21 cellular contexts compared by ENCODE assay signal in genomic region chr1:43546388-43547100, GRCh38. TPM values are rescaled to one million over a fixed set of nuclear protein-coding genes. Genes with fewer than 3 reads are reported as not detected.
DNase-seq lines count a peak whose midpoint lies in the region; ATAC-seq and TF ChIP-seq lines count a peak whose summit lies in the region.
"Had no signal": no experiment of that assay in that cellular context is flagged by ENCODE, and none has a peak within 500 bp of the region (broad histone marks: within the 10 kb centered on the region; RNA-seq: fewer than 3 reads in every experiment).

No MANE protein-coding gene starts in this region.

- intact Hi-C loops in colonic mucosa (cut with DNase I) (no loop called here), right lobe of liver (cut with DNase I) (no loop called here)

- H3F3A ChIP-seq in GM23338 (replicated peaks; ENCODE audit: low read depth): peaks cover 8% of the 10 kb centered on the region

- H3K4me1 ChIP-seq in GM23338 (ENCODE audit: insufficient read depth): peaks cover 60% of the 10 kb centered on the region
- H3K4me1 ChIP-seq in colonic mucosa: peaks cover 21% of the 10 kb centered on the region
- peaks cover 2 to 95% (median 50%) of the 10 kb centered on the region in 4 donors for H3K4me1 ChIP-seq in right lobe of liver

- H3K9me3 ChIP-seq in colonic mucosa (no peaks in the 10 kb centered on the region), right lobe of liver (no peaks in the 10 kb centered on the region)

- ATAC-seq in GM23338 (no peak), right lobe of liver (no peak)
- ATAC-seq: activated CD8-positive, alpha-beta T cell treated with anti-CD3 and anti-CD28 coated beads for 36 hours; effector memory CD8-positive, alpha-beta T cell; stimulated activated memory B cell treated with anti-CD40 and anti-IgM and Interleukin-4, amounts not matched to agents 10 μg/mL and 1 μg/mL and 100 μg/mL, for 72 hours; T-helper 17 cell had no signal

- peak overlapping the region; percentile 35; the same call in 1 of the 2 replicates for H3K4me3 ChIP-seq in GM23338
- H3K4me3 ChIP-seq in colonic mucosa: no peak overlapping the region
- no peak overlapping the region for H3K4me3 ChIP-seq in right lobe of liver
- H3K4me3 ChIP-seq in skin epidermis: no peak overlapping the region
- H3K4me3 ChIP-seq: cardiac muscle cell had no signal

- no peaks in the 10 kb centered on the region; the same call in 2 of the 3 replicates for H3K9me3 Mint-ChIP-seq in GM23338
- H3K9me3 Mint-ChIP-seq: activated CD8-positive, alpha-beta T cell treated with anti-CD3 and anti-CD28 coated beads for 36 hours; activated naive CD8-positive, alpha-beta T cell treated with anti-CD3 and anti-CD28 coated beads, Interleukin-2, amount 10 ng/mL, durations not matched to agents 7 days and 5 days; CD4-positive, alpha-beta memory T cell; effector memory CD8-positive, alpha-beta T cell; stimulated activated memory B cell treated with anti-CD40 and anti-IgM and Interleukin-4, amounts not matched to agents 10 μg/mL and 1 μg/mL and 100 μg/mL, for 72 hours had no signal

- peak overlapping the region; percentile 66; the same call in 1 of the 3 replicates for H3K4me3 Mint-ChIP-seq in GM23338
- H3K4me3 Mint-ChIP-seq: activated CD8-positive, alpha-beta T cell treated with anti-CD3 and anti-CD28 coated beads for 36 hours; activated naive CD8-positive, alpha-beta T cell treated with anti-CD3 and anti-CD28 coated beads, Interleukin-2, amount 10 ng/mL, durations not matched to agents 7 days and 5 days; CD4-positive, alpha-beta memory T cell; effector memory CD8-positive, alpha-beta T cell; stimulated activated memory B cell treated with anti-CD40 and anti-IgM and Interleukin-4, amounts not matched to agents 10 μg/mL and 1 μg/mL and 100 μg/mL, for 72 hours; T-helper 17 cell had no signal

- peaks cover 50% of the 10 kb centered on the region for H3K79me2 ChIP-seq in GM23338 (replicated peaks; ENCODE audit: insufficient read depth)

- peak overlapping the region; percentile 72 for H3K4me2 ChIP-seq in GM23338

- peak overlapping the region in 1 of 2 donors; percentile 86 for H3K9ac ChIP-seq in colonic mucosa (ENCODE audit: low read depth in 2 of 2, low read length in 2 of 2)

- peak overlapping the region; percentile 97 for H3K27ac Mint-ChIP-seq in GM23338
- H3K27ac Mint-ChIP-seq: activated CD8-positive, alpha-beta T cell treated with anti-CD3 and anti-CD28 coated beads for 36 hours; activated naive CD8-positive, alpha-beta T cell treated with anti-CD3 and anti-CD28 coated beads, Interleukin-2, amount 10 ng/mL, durations not matched to agents 7 days and 5 days; CD4-positive, alpha-beta memory T cell; effector memory CD8-positive, alpha-beta T cell; stimulated activated memory B cell treated with anti-CD40 and anti-IgM and Interleukin-4, amounts not matched to agents 10 μg/mL and 1 μg/mL and 100 μg/mL, for 72 hours; T-helper 17 cell had no signal

- H4K20me1 ChIP-seq in GM23338 (replicated peaks; ENCODE audit: insufficient read depth): peaks cover 13% of the 10 kb centered on the region

- no peaks in the 10 kb centered on the region for H3K9me2 ChIP-seq in GM23338 (ENCODE audit: insufficient read depth)

- TF ChIP-seq POLR2A in right lobe of liver (IDR thresholded peaks at IDR 0.05): no peak

- no peak overlapping the region for H3K27ac ChIP-seq in GM23338 (ENCODE audit: low read depth)
- H3K27ac ChIP-seq in colonic mucosa: peak overlapping the region; percentile 50
- H3K27ac ChIP-seq in right lobe of liver: peak overlapping the region; percentile 71 to 80 (median 74)
- peak overlapping the region in 11 of 21 experiments; percentile 9 to 88 (median 70) for H3K27ac ChIP-seq in skin epidermis
- H3K27ac ChIP-seq: cardiac muscle cell, WERI-Rb-1 had no signal

- H3K27me3 Mint-ChIP-seq in GM23338 (ENCODE audit: insufficient read depth, low read depth, poor library complexity): peaks cover 19% of the 10 kb centered on the region

- peaks cover 72% of the 10 kb centered on the region for H3K4me1 Mint-ChIP-seq in GM23338

- peaks cover 28% of the 10 kb centered on the region for H3K36me3 Mint-ChIP-seq in GM23338 (ENCODE audit: low read depth)
- H3K36me3 Mint-ChIP-seq: activated naive CD8-positive, alpha-beta T cell treated with anti-CD3 and anti-CD28 coated beads, Interleukin-2, amount 10 ng/mL, durations not matched to agents 7 days and 5 days; CD4-positive, alpha-beta memory T cell; stimulated activated memory B cell treated with anti-CD40 and anti-IgM and Interleukin-4, amounts not matched to agents 10 μg/mL and 1 μg/mL and 100 μg/mL, for 72 hours had no signal

- H3K36me3 ChIP-seq in GM23338 (ENCODE audit: insufficient read depth) (no peaks in the 10 kb centered on the region; the same call in 1 of the 2 replicates), colonic mucosa (no peaks in the 10 kb centered on the region), right lobe of liver (no peaks in the 10 kb centered on the region)
- H3K36me3 ChIP-seq: cardiac muscle cell had no signal

- DNase-seq in GM23338 (ENCODE audit: low spot score): no peak
- no peak for DNase-seq in colonic mucosa
- DNase-seq in right lobe of liver: no peak
- no peak for DNase-seq in NCI-H2029 treated with DMSO at 0.1 percent for 48 hours (lab: John Stamatoyannopoulos, UW)
- DNase-seq in cerebellar cortex (ENCODE audit: low spot score): no peak
- DNase-seq in occipital lobe (lab: John Stamatoyannopoulos, UW): no peak
- DNase-seq in NCI-H524 treated with DMSO at 0.1 percent for 48 hours (lab: John Stamatoyannopoulos, UW): no peak
- DNase-seq: activated CD8-positive, alpha-beta T cell treated with anti-CD3 and anti-CD28 coated beads for 36 hours; activated naive CD8-positive, alpha-beta T cell treated with anti-CD3 and anti-CD28 coated beads, Interleukin-2, amount 10 ng/mL, durations not matched to agents 7 days and 5 days; activated T-cell treated with anti-CD3 and anti-CD28 coated beads, Interleukin-2, amount 50 U/mL, for 48 hours; CD4-positive, alpha-beta memory T cell; effector memory CD8-positive, alpha-beta T cell; HCEC 1CT; NCI-H1417 treated with DMSO at 0.1 percent for 48 hours; SIG-M5; stimulated activated CD4-positive, alpha-beta T cell treated with anti-CD3 and anti-CD28 coated beads, Interleukin-12 subunit alpha, Interleukin-12 subunit beta, amount 100 ng/mL, for 4 hours; T-helper 17 cell had no signal

- WGBS in right lobe of liver (ENCODE audit: insufficient coverage, low coverage, low lambda C conversion rate, missing lambda C conversion rate): 82% methylated on average over 12 of the region's 15 CpGs

- no peak overlapping the region for H2AFZ ChIP-seq in GM23338

- no peaks in the 10 kb centered on the region for H3K27me3 ChIP-seq in GM23338 (ENCODE audit: insufficient read depth)
- H3K27me3 ChIP-seq in colonic mucosa: no peaks in the 10 kb centered on the region
- no peaks in the 10 kb centered on the region for H3K27me3 ChIP-seq in right lobe of liver
- H3K27me3 ChIP-seq: cardiac muscle cell had no signal

- TF ChIP-seq CTCF in GM23338 (conservative IDR thresholded peaks at IDR 0.05; ENCODE audit: low read depth in 2 of 2): no peak
- TF ChIP-seq CTCF in colonic mucosa (IDR thresholded peaks at IDR 0.05): no peak
- no peak for TF ChIP-seq CTCF in right lobe of liver (IDR thresholded peaks at IDR 0.05)

TF ChIP-seq in GM23338, 12 proteins besides CTCF, POLR2A, EP300 and RAD21 (continues in another document):
- TF ChIP-seq ETS1 (IDR thresholded peaks at IDR 0.05): no peak
- TF ChIP-seq, protein P1, sequence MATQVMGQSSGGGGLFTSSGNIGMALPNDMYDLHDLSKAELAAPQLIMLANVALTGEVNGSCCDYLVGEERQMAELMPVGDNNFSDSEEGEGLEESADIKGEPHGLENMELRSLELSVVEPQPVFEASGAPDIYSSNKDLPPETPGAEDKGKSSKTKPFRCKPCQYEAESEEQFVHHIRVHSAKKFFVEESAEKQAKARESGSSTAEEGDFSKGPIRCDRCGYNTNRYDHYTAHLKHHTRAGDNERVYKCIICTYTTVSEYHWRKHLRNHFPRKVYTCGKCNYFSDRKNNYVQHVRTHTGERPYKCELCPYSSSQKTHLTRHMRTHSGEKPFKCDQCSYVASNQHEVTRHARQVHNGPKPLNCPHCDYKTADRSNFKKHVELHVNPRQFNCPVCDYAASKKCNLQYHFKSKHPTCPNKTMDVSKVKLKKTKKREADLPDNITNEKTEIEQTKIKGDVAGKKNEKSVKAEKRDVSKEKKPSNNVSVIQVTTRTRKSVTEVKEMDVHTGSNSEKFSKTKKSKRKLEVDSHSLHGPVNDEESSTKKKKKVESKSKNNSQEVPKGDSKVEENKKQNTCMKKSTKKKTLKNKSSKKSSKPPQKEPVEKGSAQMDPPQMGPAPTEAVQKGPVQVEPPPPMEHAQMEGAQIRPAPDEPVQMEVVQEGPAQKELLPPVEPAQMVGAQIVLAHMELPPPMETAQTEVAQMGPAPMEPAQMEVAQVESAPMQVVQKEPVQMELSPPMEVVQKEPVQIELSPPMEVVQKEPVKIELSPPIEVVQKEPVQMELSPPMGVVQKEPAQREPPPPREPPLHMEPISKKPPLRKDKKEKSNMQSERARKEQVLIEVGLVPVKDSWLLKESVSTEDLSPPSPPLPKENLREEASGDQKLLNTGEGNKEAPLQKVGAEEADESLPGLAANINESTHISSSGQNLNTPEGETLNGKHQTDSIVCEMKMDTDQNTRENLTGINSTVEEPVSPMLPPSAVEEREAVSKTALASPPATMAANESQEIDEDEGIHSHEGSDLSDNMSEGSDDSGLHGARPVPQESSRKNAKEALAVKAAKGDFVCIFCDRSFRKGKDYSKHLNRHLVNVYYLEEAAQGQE (IDR thresholded peaks at IDR 0.05; ENCODE audit: unreplicated experiment): no peak
- no peak for TF ChIP-seq EZH2 (IDR thresholded peaks at IDR 0.05; ENCODE audit: low read depth, unreplicated experiment)
- TF ChIP-seq ZNF331 (CRISPR knock-in tag; IDR thresholded peaks at IDR 0.05; ENCODE audit: low read depth): no peak
- no peak for TF ChIP-seq JUNB (IDR thresholded peaks at IDR 0.05; ENCODE audit: unreplicated experiment)
- no peak for TF ChIP-seq POLR2AphosphoS5 (IDR thresholded peaks at IDR 0.05; ENCODE audit: low read depth)
- TF ChIP-seq CREB1 (CRISPR knock-in tag; IDR thresholded peaks at IDR 0.05; ENCODE audit: low read depth): no peak
- no peak for TF ChIP-seq EZH2phosphoT487 (IDR thresholded peaks at IDR 0.05; ENCODE audit: unreplicated experiment)

RNA-seq across cellular contexts. Expression of gene PTPRF, which starts 15.9 kb away (rescaled TPM):
- total RNA-seq in GM23338 (2014; rRNA removed; shearing (Covaris generic)): 154 and 173 TPM in 2 replicates
- polyA plus RNA-seq in GM23338 (2016; fragmentation: Nextera tagmentation; extraction: Ambion mirVana): 48.7 and 52.4 TPM in 2 replicates
- total RNA-seq in colonic mucosa: 100 to 1,000 TPM; 351 to 449 TPM
- 100 to 1,000 TPM in 4 of 6 experiments, 10 to 100 TPM in 2; 97.1 to 252 (median 160) TPM for total RNA-seq in right lobe of liver
- total RNA-seq in occipital lobe: 37.6 TPM
- total RNA-seq: CD4-positive, alpha-beta memory T cell had no signal
- polyA plus RNA-seq: CD4-positive, alpha-beta memory T cell had no signal
